Comparison of ENCODE assay signal across 8 cellular contexts in the genomic region with DNA sequence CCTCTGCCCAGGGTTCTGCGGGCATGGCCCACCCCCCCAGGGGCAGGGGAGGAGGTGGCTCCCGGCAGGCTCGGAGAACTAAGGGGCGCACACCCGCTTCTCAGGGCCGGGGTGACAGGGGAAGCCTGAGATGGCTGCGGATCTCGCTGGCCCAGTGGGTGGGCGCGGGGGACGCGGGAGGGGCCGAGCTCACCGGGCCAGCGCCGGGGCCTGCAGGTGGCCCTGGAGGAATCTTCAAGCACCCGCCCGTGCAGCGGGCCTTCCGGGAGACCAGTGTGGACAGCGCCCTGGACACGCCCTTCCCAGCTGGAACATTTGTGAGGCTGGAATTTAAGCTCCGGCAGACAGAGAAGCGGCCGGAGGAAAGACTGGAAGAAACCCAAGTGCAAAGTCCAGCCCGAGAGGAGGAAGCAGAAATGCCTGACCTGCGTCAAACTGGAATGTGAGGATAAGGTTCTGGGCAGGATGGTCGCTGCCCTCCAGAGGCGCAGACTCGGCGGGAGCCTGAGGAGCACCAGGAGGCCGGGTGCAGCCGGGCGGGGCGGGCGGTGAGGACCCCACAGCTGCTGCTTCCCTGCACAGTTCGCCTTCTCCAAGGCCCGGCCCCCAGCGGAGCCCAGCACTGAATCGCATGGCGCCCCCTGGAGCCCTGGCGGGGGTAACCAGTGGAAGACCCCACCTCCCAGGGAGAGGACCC. TPM values are rescaled to one million over a fixed set of nuclear protein-coding genes. Genes with fewer than 3 reads are reported as not detected.
A peak's percentile ranks its signal among the peaks of the same experiment; 100 is the strongest.
DNase-seq lines count a peak whose midpoint lies in the region; ATAC-seq and TF ChIP-seq lines count a peak whose summit lies in the region.
"Not testable (repeated sequence)": the region's sequence is repeated elsewhere in the genome, so short reads cannot be mapped to it uniquely, and the experiment has no call there.
"Had no signal": no experiment of that assay in that cellular context is flagged by ENCODE, and none has a peak within 500 bp of the region (broad histone marks: within the 10 kb centered on the region; RNA-seq: fewer than 3 reads in every experiment).

No MANE protein-coding gene starts in this region.

- not testable (repeated sequence) for H3K36me3 Mint-ChIP-seq in activated CD8-positive, alpha-beta T cell treated with anti-CD3 and anti-CD28 coated beads for 36 hours (ENCODE audit: low read depth)

- not testable (repeated sequence) for H3K9me3 ChIP-seq in hepatocyte (ENCODE audit: low read depth); mucosa of descending colon; sigmoid colon

- H3K79me2 ChIP-seq in hepatocyte = not testable (repeated sequence)

- not testable (repeated sequence) for TF ChIP-seq POLR2A in sigmoid colon (IDR thresholded peaks at IDR 0.05)

- H3K4me1 Mint-ChIP-seq in activated CD8-positive, alpha-beta T cell treated with anti-CD3 and anti-CD28 coated beads for 36 hours (ENCODE audit: low read depth) = not testable (repeated sequence)

- TF ChIP-seq EP300 in sigmoid colon (IDR thresholded peaks at IDR 0.05) = not testable (repeated sequence)

- H3K27me3 ChIP-seq in hepatocyte (peaks cover 53% of the 10 kb centered on the region), sigmoid colon (peaks cover 28 to 82% (median 66%) of the 10 kb centered on the region in 3 donors)

- H3K36me3 ChIP-seq in hepatocyte (replicated peaks; ENCODE audit: insufficient read depth, low read depth); mucosa of descending colon (ENCODE audit: low read depth); sigmoid colon: not testable (repeated sequence)

- H3K9me2 ChIP-seq in hepatocyte (replicated peaks; ENCODE audit: insufficient read depth) = not testable (repeated sequence)

- not testable (repeated sequence) for ATAC-seq in activated CD8-positive, alpha-beta T cell treated with anti-CD3 and anti-CD28 coated beads for 36 hours
- peak; percentile 61 for ATAC-seq in mucosa of descending colon

- 2% methylated on average over 28 of the region's 42 CpGs for WGBS in hepatocyte (ENCODE audit: low lambda C conversion rate, missing lambda C conversion rate)
- WGBS in sigmoid colon, 2 donors = 1 to 2% methylated on average over 42 of the region's 42 CpGs

- H3K4me3 ChIP-seq in LNCaP clone FGC (ENCODE audit: low read depth, low read length) = peak overlapping the region; percentile 48
- peak overlapping the region; percentile 67 for H3K4me3 ChIP-seq in coronary artery
- H3K4me3 ChIP-seq in hepatocyte = peak overlapping the region; percentile 21
- not testable (repeated sequence) for H3K4me3 ChIP-seq in mucosa of descending colon
- peak overlapping the region in 3 of 4 donors; percentile 30 to 37 (median 32) for H3K4me3 ChIP-seq in sigmoid colon

- POLR2A ChIA-PET in activated CD8-positive, alpha-beta T cell treated with anti-CD3 and anti-CD28 coated beads for 36 hours (lab: Charles Lee) = not testable (repeated sequence)

- intact Hi-C loops in activated CD8-positive, alpha-beta T cell treated with anti-CD3 and anti-CD28 coated beads for 36 hours (cut with micrococcal nuclease); mucosa of descending colon (cut with DNase I, micrococcal nuclease); sigmoid colon (cut with DNase I): not testable (repeated sequence)

- peak; percentile 64 for DNase-seq in ELF-1 (ENCODE audit: low read depth, low spot score)
- not testable (repeated sequence) for DNase-seq in LNCaP clone FGC (ENCODE audit: low read depth); activated CD8-positive, alpha-beta T cell treated with anti-CD3 and anti-CD28 coated beads for 36 hours; coronary artery (ENCODE audit: low spot score); sigmoid colon
- DNase-seq in hepatocyte (ENCODE audit: low spot score) = peak; percentile 69
- peak in 2 of 3 donors; percentile 76 for DNase-seq in mucosa of descending colon

- CTCF ChIA-PET in activated CD8-positive, alpha-beta T cell treated with anti-CD3 and anti-CD28 coated beads for 36 hours (lab: Charles Lee) = not testable (repeated sequence)

- H4K20me1 ChIP-seq in hepatocyte (ENCODE audit: insufficient read depth, poor library complexity, severe bottlenecking) = not testable (repeated sequence)

- H3K4me3 Mint-ChIP-seq in activated CD8-positive, alpha-beta T cell treated with anti-CD3 and anti-CD28 coated beads for 36 hours = peak overlapping the region; percentile 49

- not testable (repeated sequence) for H3K4me1 ChIP-seq in hepatocyte (ENCODE audit: insufficient read depth); mucosa of descending colon (ENCODE audit: low read depth)
- peaks cover 0 to 15% (median 14%) of the 10 kb centered on the region in 4 donors for H3K4me1 ChIP-seq in sigmoid colon

- H3K4me2 ChIP-seq in hepatocyte = peak overlapping the region; percentile 91

- TF ChIP-seq CTCF in LNCaP clone FGC (IDR thresholded peaks at IDR 0.05; ENCODE audit: control insufficient read depth, extremely low read depth, insufficient read depth) (peak; percentile 41), hepatocyte (IDR thresholded peaks at IDR 0.05; ENCODE audit: poor library complexity) (peak; percentile 52)
- TF ChIP-seq CTCF in activated CD8-positive, alpha-beta T cell treated with anti-CD3 and anti-CD28 coated beads for 36 hours (IDR thresholded peaks at IDR 0.05) = peak; percentile 20
- not testable (repeated sequence) for TF ChIP-seq CTCF in coronary artery (IDR thresholded peaks at IDR 0.05); mucosa of descending colon (IDR thresholded peaks at IDR 0.05); sigmoid colon (IDR thresholded peaks at IDR 0.05)

- H3K27me3 Mint-ChIP-seq in activated CD8-positive, alpha-beta T cell treated with anti-CD3 and anti-CD28 coated beads for 36 hours = peaks cover 25% of the 10 kb centered on the region

- peak overlapping the region; percentile 73 for H2AFZ ChIP-seq in hepatocyte

- not testable (repeated sequence) for H3K9me3 Mint-ChIP-seq in activated CD8-positive, alpha-beta T cell treated with anti-CD3 and anti-CD28 coated beads for 36 hours

- H3K27ac ChIP-seq in coronary artery, sigmoid colon: not testable (repeated sequence)
- H3K27ac ChIP-seq in hepatocyte = peak overlapping the region; percentile 73

- not testable (repeated sequence) for H3K27ac Mint-ChIP-seq in activated CD8-positive, alpha-beta T cell treated with anti-CD3 and anti-CD28 coated beads for 36 hours

RNA-seq across cellular contexts. Expression of a gene that starts 5.6 kb away (rescaled TPM):
- not detected for total RNA-seq in activated CD8-positive, alpha-beta T cell treated with anti-CD3 and anti-CD28 coated beads for 36 hours
- not detected in 2 replicates for total RNA-seq in hepatocyte
- 0.39 TPM in 1 of 2 replicates, not detected in the other for polyA plus RNA-seq in hepatocyte
- total RNA-seq in mucosa of descending colon = not detected
- total RNA-seq in sigmoid colon = not detected
- not detected for polyA plus RNA-seq in sigmoid colon
- total RNA-seq: mesenteric fat pad had no signal
